3 cellular contexts compared by ENCODE assay signal in the genomic region with DNA sequence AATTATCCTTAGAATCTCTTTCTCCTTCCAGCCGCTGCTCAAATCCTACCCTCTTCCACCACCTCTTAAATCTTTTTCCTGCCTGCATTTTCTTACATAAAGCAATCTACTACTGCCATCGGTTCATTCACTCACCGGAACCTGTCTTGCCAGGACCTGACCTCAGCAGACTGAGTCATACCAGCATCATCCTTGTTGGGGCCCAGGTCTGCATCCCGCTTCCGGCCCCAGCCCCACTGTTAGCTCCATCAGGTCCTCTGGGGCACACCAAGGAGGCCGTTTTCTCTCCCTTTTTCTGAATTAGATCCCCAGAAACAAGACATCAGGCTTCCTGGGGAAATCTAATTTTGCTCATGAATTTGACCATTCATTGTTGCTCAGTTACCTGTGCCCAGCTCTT.
TF ChIP-seq lines count a peak whose summit lies in the region.

No MANE protein-coding gene starts in this region.

TF ChIP-seq in SK-N-SH, 30 proteins besides CTCF, POLR2A, EP300 and RAD21:
- TF ChIP-seq, protein P1, sequence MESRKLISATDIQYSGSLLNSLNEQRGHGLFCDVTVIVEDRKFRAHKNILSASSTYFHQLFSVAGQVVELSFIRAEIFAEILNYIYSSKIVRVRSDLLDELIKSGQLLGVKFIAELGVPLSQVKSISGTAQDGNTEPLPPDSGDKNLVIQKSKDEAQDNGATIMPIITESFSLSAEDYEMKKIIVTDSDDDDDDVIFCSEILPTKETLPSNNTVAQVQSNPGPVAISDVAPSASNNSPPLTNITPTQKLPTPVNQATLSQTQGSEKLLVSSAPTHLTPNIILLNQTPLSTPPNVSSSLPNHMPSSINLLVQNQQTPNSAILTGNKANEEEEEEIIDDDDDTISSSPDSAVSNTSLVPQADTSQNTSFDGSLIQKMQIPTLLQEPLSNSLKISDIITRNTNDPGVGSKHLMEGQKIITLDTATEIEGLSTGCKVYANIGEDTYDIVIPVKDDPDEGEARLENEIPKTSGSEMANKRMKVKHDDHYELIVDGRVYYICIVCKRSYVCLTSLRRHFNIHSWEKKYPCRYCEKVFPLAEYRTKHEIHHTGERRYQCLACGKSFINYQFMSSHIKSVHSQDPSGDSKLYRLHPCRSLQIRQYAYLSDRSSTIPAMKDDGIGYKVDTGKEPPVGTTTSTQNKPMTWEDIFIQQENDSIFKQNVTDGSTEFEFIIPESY (IDR thresholded peaks at IDR 0.05; ENCODE audit: borderline replicate concordance, low read depth): no peak
- TF ChIP-seq CHD2 (IDR thresholded peaks at IDR 0.05; ENCODE audit: low read length, partially characterized antibody): no peak
- peak; percentile 17; the same call in 1 of the 2 replicates for TF ChIP-seq FOSL2 (IDR thresholded peaks at IDR 0.05; ENCODE audit: borderline replicate concordance, low read depth)
- TF ChIP-seq, protein P2, sequence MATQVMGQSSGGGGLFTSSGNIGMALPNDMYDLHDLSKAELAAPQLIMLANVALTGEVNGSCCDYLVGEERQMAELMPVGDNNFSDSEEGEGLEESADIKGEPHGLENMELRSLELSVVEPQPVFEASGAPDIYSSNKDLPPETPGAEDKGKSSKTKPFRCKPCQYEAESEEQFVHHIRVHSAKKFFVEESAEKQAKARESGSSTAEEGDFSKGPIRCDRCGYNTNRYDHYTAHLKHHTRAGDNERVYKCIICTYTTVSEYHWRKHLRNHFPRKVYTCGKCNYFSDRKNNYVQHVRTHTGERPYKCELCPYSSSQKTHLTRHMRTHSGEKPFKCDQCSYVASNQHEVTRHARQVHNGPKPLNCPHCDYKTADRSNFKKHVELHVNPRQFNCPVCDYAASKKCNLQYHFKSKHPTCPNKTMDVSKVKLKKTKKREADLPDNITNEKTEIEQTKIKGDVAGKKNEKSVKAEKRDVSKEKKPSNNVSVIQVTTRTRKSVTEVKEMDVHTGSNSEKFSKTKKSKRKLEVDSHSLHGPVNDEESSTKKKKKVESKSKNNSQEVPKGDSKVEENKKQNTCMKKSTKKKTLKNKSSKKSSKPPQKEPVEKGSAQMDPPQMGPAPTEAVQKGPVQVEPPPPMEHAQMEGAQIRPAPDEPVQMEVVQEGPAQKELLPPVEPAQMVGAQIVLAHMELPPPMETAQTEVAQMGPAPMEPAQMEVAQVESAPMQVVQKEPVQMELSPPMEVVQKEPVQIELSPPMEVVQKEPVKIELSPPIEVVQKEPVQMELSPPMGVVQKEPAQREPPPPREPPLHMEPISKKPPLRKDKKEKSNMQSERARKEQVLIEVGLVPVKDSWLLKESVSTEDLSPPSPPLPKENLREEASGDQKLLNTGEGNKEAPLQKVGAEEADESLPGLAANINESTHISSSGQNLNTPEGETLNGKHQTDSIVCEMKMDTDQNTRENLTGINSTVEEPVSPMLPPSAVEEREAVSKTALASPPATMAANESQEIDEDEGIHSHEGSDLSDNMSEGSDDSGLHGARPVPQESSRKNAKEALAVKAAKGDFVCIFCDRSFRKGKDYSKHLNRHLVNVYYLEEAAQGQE (IDR thresholded peaks at IDR 0.05; ENCODE audit: low read depth, low read length): no peak

TF ChIP-seq in SK-N-SH treated with all-trans-retinoic acid at 6 μM for 48 hours, 23 proteins besides CTCF, POLR2A, EP300 and RAD21 (continues in another document):
- no peak for TF ChIP-seq ZNF565 (CRISPR knock-in tag; conservative IDR thresholded peaks at IDR 0.05; ENCODE audit: low read depth)
- TF ChIP-seq PPARA (CRISPR knock-in tag; IDR thresholded peaks at IDR 0.05; ENCODE audit: borderline replicate concordance): no peak
- TF ChIP-seq, protein P3, sequence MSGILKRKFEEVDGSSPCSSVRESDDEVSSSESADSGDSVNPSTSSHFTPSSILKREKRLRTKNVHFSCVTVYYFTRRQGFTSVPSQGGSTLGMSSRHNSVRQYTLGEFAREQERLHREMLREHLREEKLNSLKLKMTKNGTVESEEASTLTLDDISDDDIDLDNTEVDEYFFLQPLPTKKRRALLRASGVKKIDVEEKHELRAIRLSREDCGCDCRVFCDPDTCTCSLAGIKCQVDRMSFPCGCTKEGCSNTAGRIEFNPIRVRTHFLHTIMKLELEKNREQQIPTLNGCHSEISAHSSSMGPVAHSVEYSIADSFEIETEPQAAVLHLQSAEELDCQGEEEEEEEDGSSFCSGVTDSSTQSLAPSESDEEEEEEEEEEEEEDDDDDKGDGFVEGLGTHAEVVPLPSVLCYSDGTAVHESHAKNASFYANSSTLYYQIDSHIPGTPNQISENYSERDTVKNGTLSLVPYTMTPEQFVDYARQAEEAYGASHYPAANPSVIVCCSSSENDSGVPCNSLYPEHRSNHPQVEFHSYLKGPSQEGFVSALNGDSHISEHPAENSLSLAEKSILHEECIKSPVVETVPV (CRISPR knock-in tag; IDR thresholded peaks at IDR 0.05): no peak
- no peak for TF ChIP-seq TOX (CRISPR knock-in tag; IDR thresholded peaks at IDR 0.05; ENCODE audit: borderline replicate concordance)
- TF ChIP-seq, protein P4, sequence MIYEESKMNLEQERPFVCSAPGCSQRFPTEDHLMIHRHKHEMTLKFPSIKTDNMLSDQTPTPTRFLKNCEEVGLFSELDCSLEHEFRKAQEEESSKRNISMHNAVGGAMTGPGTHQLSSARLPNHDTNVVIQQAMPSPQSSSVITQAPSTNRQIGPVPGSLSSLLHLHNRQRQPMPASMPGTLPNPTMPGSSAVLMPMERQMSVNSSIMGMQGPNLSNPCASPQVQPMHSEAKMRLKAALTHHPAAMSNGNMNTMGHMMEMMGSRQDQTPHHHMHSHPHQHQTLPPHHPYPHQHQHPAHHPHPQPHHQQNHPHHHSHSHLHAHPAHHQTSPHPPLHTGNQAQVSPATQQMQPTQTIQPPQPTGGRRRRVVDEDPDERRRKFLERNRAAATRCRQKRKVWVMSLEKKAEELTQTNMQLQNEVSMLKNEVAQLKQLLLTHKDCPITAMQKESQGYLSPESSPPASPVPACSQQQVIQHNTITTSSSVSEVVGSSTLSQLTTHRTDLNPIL (CRISPR knock-in tag; IDR thresholded peaks at IDR 0.05; ENCODE audit: low read depth): no peak
- TF ChIP-seq ISL1 (CRISPR knock-in tag; IDR thresholded peaks at IDR 0.05): no peak
- no peak for TF ChIP-seq BACH2 (CRISPR knock-in tag; IDR thresholded peaks at IDR 0.05; ENCODE audit: borderline replicate concordance)
- TF ChIP-seq ZFP3 (CRISPR knock-in tag; IDR thresholded peaks at IDR 0.05): no peak
- no peak for TF ChIP-seq GLIS3 (CRISPR knock-in tag; IDR thresholded peaks at IDR 0.05)
- TF ChIP-seq, protein P5, sequence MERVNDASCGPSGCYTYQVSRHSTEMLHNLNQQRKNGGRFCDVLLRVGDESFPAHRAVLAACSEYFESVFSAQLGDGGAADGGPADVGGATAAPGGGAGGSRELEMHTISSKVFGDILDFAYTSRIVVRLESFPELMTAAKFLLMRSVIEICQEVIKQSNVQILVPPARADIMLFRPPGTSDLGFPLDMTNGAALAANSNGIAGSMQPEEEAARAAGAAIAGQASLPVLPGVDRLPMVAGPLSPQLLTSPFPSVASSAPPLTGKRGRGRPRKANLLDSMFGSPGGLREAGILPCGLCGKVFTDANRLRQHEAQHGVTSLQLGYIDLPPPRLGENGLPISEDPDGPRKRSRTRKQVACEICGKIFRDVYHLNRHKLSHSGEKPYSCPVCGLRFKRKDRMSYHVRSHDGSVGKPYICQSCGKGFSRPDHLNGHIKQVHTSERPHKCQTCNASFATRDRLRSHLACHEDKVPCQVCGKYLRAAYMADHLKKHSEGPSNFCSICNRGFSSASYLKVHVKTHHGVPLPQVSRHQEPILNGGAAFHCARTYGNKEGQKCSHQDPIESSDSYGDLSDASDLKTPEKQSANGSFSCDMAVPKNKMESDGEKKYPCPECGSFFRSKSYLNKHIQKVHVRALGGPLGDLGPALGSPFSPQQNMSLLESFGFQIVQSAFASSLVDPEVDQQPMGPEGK (CRISPR knock-in tag; IDR thresholded peaks at IDR 0.05; ENCODE audit: borderline replicate concordance): no peak
- TF ChIP-seq, protein P6, sequence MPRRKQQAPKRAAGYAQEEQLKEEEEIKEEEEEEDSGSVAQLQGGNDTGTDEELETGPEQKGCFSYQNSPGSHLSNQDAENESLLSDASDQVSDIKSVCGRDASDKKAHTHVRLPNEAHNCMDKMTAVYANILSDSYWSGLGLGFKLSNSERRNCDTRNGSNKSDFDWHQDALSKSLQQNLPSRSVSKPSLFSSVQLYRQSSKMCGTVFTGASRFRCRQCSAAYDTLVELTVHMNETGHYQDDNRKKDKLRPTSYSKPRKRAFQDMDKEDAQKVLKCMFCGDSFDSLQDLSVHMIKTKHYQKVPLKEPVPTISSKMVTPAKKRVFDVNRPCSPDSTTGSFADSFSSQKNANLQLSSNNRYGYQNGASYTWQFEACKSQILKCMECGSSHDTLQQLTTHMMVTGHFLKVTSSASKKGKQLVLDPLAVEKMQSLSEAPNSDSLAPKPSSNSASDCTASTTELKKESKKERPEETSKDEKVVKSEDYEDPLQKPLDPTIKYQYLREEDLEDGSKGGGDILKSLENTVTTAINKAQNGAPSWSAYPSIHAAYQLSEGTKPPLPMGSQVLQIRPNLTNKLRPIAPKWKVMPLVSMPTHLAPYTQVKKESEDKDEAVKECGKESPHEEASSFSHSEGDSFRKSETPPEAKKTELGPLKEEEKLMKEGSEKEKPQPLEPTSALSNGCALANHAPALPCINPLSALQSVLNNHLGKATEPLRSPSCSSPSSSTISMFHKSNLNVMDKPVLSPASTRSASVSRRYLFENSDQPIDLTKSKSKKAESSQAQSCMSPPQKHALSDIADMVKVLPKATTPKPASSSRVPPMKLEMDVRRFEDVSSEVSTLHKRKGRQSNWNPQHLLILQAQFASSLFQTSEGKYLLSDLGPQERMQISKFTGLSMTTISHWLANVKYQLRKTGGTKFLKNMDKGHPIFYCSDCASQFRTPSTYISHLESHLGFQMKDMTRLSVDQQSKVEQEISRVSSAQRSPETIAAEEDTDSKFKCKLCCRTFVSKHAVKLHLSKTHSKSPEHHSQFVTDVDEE (CRISPR knock-in tag; IDR thresholded peaks at IDR 0.05): no peak
- no peak for TF ChIP-seq SNAI2 (CRISPR knock-in tag; IDR thresholded peaks at IDR 0.05)

TF ChIP-seq in H1, 55 proteins besides CTCF, POLR2A, EP300 and RAD21:
- TF ChIP-seq, protein P7, sequence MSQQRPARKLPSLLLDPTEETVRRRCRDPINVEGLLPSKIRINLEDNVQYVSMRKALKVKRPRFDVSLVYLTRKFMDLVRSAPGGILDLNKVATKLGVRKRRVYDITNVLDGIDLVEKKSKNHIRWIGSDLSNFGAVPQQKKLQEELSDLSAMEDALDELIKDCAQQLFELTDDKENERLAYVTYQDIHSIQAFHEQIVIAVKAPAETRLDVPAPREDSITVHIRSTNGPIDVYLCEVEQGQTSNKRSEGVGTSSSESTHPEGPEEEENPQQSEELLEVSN (IDR thresholded peaks at IDR 0.05): no peak
- no peak for TF ChIP-seq BRCA1 (IDR thresholded peaks at IDR 0.05; ENCODE audit: low read depth, low read length)
- TF ChIP-seq, protein P8, sequence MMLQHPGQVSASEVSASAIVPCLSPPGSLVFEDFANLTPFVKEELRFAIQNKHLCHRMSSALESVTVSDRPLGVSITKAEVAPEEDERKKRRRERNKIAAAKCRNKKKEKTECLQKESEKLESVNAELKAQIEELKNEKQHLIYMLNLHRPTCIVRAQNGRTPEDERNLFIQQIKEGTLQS (IDR thresholded peaks at IDR 0.05; ENCODE audit: insufficient read depth, low read depth, low read length): no peak
- TF ChIP-seq, protein P9, sequence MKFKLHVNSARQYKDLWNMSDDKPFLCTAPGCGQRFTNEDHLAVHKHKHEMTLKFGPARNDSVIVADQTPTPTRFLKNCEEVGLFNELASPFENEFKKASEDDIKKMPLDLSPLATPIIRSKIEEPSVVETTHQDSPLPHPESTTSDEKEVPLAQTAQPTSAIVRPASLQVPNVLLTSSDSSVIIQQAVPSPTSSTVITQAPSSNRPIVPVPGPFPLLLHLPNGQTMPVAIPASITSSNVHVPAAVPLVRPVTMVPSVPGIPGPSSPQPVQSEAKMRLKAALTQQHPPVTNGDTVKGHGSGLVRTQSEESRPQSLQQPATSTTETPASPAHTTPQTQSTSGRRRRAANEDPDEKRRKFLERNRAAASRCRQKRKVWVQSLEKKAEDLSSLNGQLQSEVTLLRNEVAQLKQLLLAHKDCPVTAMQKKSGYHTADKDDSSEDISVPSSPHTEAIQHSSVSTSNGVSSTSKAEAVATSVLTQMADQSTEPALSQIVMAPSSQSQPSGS (IDR thresholded peaks at IDR 0.05; ENCODE audit: low read length): no peak
- TF ChIP-seq, protein P10, sequence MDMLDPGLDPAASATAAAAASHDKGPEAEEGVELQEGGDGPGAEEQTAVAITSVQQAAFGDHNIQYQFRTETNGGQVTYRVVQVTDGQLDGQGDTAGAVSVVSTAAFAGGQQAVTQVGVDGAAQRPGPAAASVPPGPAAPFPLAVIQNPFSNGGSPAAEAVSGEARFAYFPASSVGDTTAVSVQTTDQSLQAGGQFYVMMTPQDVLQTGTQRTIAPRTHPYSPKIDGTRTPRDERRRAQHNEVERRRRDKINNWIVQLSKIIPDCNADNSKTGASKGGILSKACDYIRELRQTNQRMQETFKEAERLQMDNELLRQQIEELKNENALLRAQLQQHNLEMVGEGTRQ (IDR thresholded peaks at IDR 0.05; ENCODE audit: low read length): no peak
